In genomic region chr4:80097395-80098177, GRCh38 we compare ENCODE assay signal across 12 cellular contexts. TPM values are rescaled to one million over a fixed set of nuclear protein-coding genes. Genes with fewer than 3 reads are reported as not detected.
DNase-seq lines count a peak whose midpoint lies in the region; ATAC-seq lines count a peak whose summit lies in the region.
"Had no signal": no experiment of that assay in that cellular context is flagged by ENCODE, and none has a peak within 500 bp of the region (broad histone marks: within the 10 kb centered on the region; RNA-seq: fewer than 3 reads in every experiment).

No MANE protein-coding gene starts in this region.

- ATAC-seq in GM21619 (IDR thresholded peaks at IDR 0.05; ENCODE audit: unreplicated experiment) = no peak
- no peak for ATAC-seq in stimulated activated naive CD8-positive, alpha-beta T cell treated with anti-CD3 and anti-CD28 coated beads, Interleukin-15, amount 100 ng/mL, for 72 hours
- ATAC-seq: activated CD8-positive, alpha-beta T cell treated with anti-CD3 and anti-CD28 coated beads, Interleukin-2, amount 10 ng/mL, durations not matched to agents 7 days and 5 days; CD8-positive, alpha-beta T cell had no signal

- peaks cover 8% of the 10 kb centered on the region for H3K4me1 Mint-ChIP-seq in stimulated activated naive CD8-positive, alpha-beta T cell treated with anti-CD3 and anti-CD28 coated beads, Interleukin-15, amount 100 ng/mL, for 72 hours

- peak; percentile 91 for DNase-seq in AG20443 (ENCODE audit: low spot score)
- DNase-seq in NCI-H226 = peak; percentile 84
- peak; percentile 88 to 94 for DNase-seq in dermis microvascular lymphatic vessel endothelial cell (ENCODE audit: low read depth in 2 of 2)
- peak; percentile 38 for DNase-seq in mucosa of gallbladder (ENCODE audit: low spot score)
- DNase-seq in hypothalamus (lab: John Stamatoyannopoulos, UW) = no peak
- DNase-seq in SHP77 treated with DMSO at 0.1 percent for 48 hours (lab: John Stamatoyannopoulos, UW) = no peak
- DNase-seq in stimulated activated naive CD8-positive, alpha-beta T cell treated with anti-CD3 and anti-CD28 coated beads, Interleukin-15, amount 100 ng/mL, for 72 hours = no peak
- DNase-seq: activated CD8-positive, alpha-beta T cell treated with anti-CD3 and anti-CD28 coated beads, Interleukin-2, amount 10 ng/mL, durations not matched to agents 7 days and 5 days; CD8-positive, alpha-beta T cell; stimulated activated CD4-positive, alpha-beta T cell treated with anti-CD3 and anti-CD28 coated beads, Interleukin-2, amount 100 ng/mL, for 48 hours; testis had no signal

- H3K9me3 Mint-ChIP-seq in stimulated activated naive CD8-positive, alpha-beta T cell treated with anti-CD3 and anti-CD28 coated beads, Interleukin-15, amount 100 ng/mL, for 72 hours = no peaks in the 10 kb centered on the region
- H3K9me3 Mint-ChIP-seq: CD8-positive, alpha-beta T cell had no signal

- no peak overlapping the region for H3K4me3 Mint-ChIP-seq in stimulated activated naive CD8-positive, alpha-beta T cell treated with anti-CD3 and anti-CD28 coated beads, Interleukin-15, amount 100 ng/mL, for 72 hours
- H3K4me3 Mint-ChIP-seq: activated CD8-positive, alpha-beta T cell treated with anti-CD3 and anti-CD28 coated beads, Interleukin-2, amount 10 ng/mL, durations not matched to agents 7 days and 5 days; CD8-positive, alpha-beta T cell had no signal

- H3K27ac Mint-ChIP-seq in stimulated activated naive CD8-positive, alpha-beta T cell treated with anti-CD3 and anti-CD28 coated beads, Interleukin-15, amount 100 ng/mL, for 72 hours = peak overlapping the region in 1 of 2 donors; percentile 74
- H3K27ac Mint-ChIP-seq: activated CD8-positive, alpha-beta T cell treated with anti-CD3 and anti-CD28 coated beads, Interleukin-2, amount 10 ng/mL, durations not matched to agents 7 days and 5 days; CD8-positive, alpha-beta T cell had no signal

- H3K27me3 Mint-ChIP-seq in stimulated activated naive CD8-positive, alpha-beta T cell treated with anti-CD3 and anti-CD28 coated beads, Interleukin-15, amount 100 ng/mL, for 72 hours = peaks cover 12% of the 10 kb centered on the region

RNA-seq across cellular contexts. Expression of gene ANTXR2, which starts 24.6 kb away (rescaled TPM):
- 22.2 and 28.1 TPM in 2 replicates for total RNA-seq in dermis microvascular lymphatic vessel endothelial cell
- 163 TPM for total RNA-seq in mucosa of gallbladder

Comparison
In these comparisons a context has a peak if more than half of its experiments do, and no peak if none do; other contexts are left out.
1. DNase-seq: peak in AG20443 (single experiment), NCI-H226 (single experiment), dermis microvascular lymphatic vessel endothelial cell (2 of 2) and mucosa of gallbladder (single experiment); none in hypothalamus (0 of 51), SHP77 treated with DMSO at 0.1 percent for 48 hours (single experiment) and stimulated activated naive CD8-positive, alpha-beta T cell treated with anti-CD3 and anti-CD28 coated beads, Interleukin-15, amount 100 ng/mL, for 72 hours (0 of 2).